Comparison of ENCODE assay signal across 19 cellular contexts in the genomic region with DNA sequence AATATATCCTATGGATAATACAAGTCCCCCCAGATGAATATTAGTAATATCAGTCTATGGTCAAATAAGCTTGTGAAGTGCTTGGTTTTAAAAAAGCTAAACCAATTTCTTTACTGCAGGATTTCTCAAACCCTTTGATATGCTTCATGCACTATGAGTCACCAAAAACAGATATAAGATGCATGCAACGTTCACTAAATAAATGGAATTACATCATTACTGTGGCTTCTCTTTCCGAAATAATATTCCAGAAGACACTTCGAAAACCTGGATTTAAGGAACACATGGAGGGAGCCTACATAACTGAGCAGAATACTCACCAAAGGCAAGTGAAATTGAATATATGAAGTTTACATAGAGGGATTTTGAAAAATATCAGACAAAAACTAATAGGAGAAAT.
DNase-seq lines count a peak whose midpoint lies in the region; ATAC-seq and TF ChIP-seq lines count a peak whose summit lies in the region.
"Had no signal": no experiment of that assay in that cellular context is flagged by ENCODE, and none has a peak within 500 bp of the region (broad histone marks: within the 10 kb centered on the region; RNA-seq: fewer than 3 reads in every experiment).

No MANE protein-coding gene starts in this region.

- H3K9ac ChIP-seq in mesenchymal stem cell (ENCODE audit: low read length), result no peak overlapping the region
- H3K9ac ChIP-seq: parathyroid adenoma had no signal

- no peak overlapping the region for H2AK5ac ChIP-seq in mesenchymal stem cell (ENCODE audit: low read length, severe bottlenecking)

- no peak overlapping the region for H3K4ac ChIP-seq in mesenchymal stem cell (ENCODE audit: low read depth in 1 of 2, low read length in 2 of 2)

- no peak overlapping the region for H4K8ac ChIP-seq in mesenchymal stem cell (ENCODE audit: low read length)

- 60% methylated on average over 3 of the region's 3 CpGs for WGBS in mesenchymal stem cell

- H3K36me3 ChIP-seq in mesenchymal stem cell (ENCODE audit: control insufficient read depth in 1 of 2, insufficient read depth in 2 of 2, low read depth in 1 of 2, low read length in 2 of 2), result no peaks in the 10 kb centered on the region
- H3K36me3 ChIP-seq: esophagus muscularis mucosa, left lung had no signal

- H3K23ac ChIP-seq in mesenchymal stem cell (ENCODE audit: low read length in 2 of 2), result no peak overlapping the region

- H3K9me3 ChIP-seq in mesenchymal stem cell (ENCODE audit: control insufficient read depth, low read length), result no peaks in the 10 kb centered on the region
- H3K9me3 ChIP-seq: esophagus muscularis mucosa, left lung had no signal

- H2BK5ac ChIP-seq in mesenchymal stem cell (ENCODE audit: low read depth, low read length, poor library complexity, severe bottlenecking), result no peak overlapping the region

- H3K4me2 ChIP-seq in mesenchymal stem cell (ENCODE audit: low read length, poor library complexity, severe bottlenecking), result no peak overlapping the region

- H2BK120ac ChIP-seq in mesenchymal stem cell (ENCODE audit: low read depth, low read length), result no peak overlapping the region

- H3K18ac ChIP-seq in mesenchymal stem cell (ENCODE audit: low read depth in 1 of 2, low read length in 2 of 2), result no peak overlapping the region

- no peaks in the 10 kb centered on the region for H3K79me1 ChIP-seq in mesenchymal stem cell (replicated peaks; ENCODE audit: low read length, poor library complexity, severe bottlenecking)

- no peak overlapping the region for H4K91ac ChIP-seq in mesenchymal stem cell (ENCODE audit: low read length)

- H3K4me3 ChIP-seq in epithelial cell of esophagus (ENCODE audit: low read length) (no peak overlapping the region), mesenchymal stem cell (ENCODE audit: insufficient read depth in 1 of 2, low read depth in 1 of 2, low read length in 2 of 2) (no peak overlapping the region)
- H3K4me3 ChIP-seq: esophagus muscularis mucosa, left lung had no signal

- no peak for TF ChIP-seq CTCF in epithelial cell of esophagus (IDR thresholded peaks at IDR 0.05; ENCODE audit: insufficient read depth, low read depth, low read length, missing control alignments)

- H3K27ac ChIP-seq in mesenchymal stem cell (ENCODE audit: low read length, poor library complexity, severe bottlenecking), result no peak overlapping the region
- H3K27ac ChIP-seq: esophagus muscularis mucosa, left lung, parathyroid adenoma had no signal

- no peaks in the 10 kb centered on the region for H3K4me1 ChIP-seq in mesenchymal stem cell (ENCODE audit: control insufficient read depth, insufficient read depth, low read depth, low read length)
- H3K4me1 ChIP-seq: esophagus muscularis mucosa, left lung, parathyroid adenoma had no signal

- no peak overlapping the region for H2AFZ ChIP-seq in mesenchymal stem cell (ENCODE audit: low read depth, low read length)
- H2AFZ ChIP-seq: parathyroid adenoma had no signal

- no peaks in the 10 kb centered on the region for H3K27me3 ChIP-seq in mesenchymal stem cell (ENCODE audit: control insufficient read depth in 1 of 2, insufficient read depth in 1 of 2, low read length in 2 of 2)
- H3K27me3 ChIP-seq: esophagus muscularis mucosa, left lung had no signal

- H2BK12ac ChIP-seq in mesenchymal stem cell (ENCODE audit: low read length in 2 of 2), result no peak overlapping the region

- no peak overlapping the region for H2BK15ac ChIP-seq in mesenchymal stem cell (ENCODE audit: low read depth, poor library complexity, severe bottlenecking)

- no peak for ATAC-seq in HG03469 (IDR thresholded peaks at IDR 0.05; ENCODE audit: unreplicated experiment)
- ATAC-seq: left lung had no signal

- no peak overlapping the region for H3K14ac ChIP-seq in mesenchymal stem cell (ENCODE audit: low read length in 2 of 2)

- peak; percentile 76 for DNase-seq in EH (ENCODE audit: low read depth)
- peak; percentile 31 for DNase-seq in RPMI7951 (ENCODE audit: low read depth)
- DNase-seq in epithelial cell of esophagus (ENCODE audit: low read depth), result peak; percentile 46
- peak; percentile 36 for DNase-seq in mesenchymal stem cell
- no peak for DNase-seq in NCI-H187 (lab: John Stamatoyannopoulos, UW)
- DNase-seq in NCI-H69 (lab: John Stamatoyannopoulos, UW), result no peak
- DNase-seq in NCI-H2171 (lab: John Stamatoyannopoulos, UW), result no peak
- DNase-seq: activated CD4-positive, alpha-beta T cell treated with anti-CD3 and anti-CD28 coated beads for 4 hours; activated naive CD4-positive, alpha-beta T cell treated with anti-CD3 and anti-CD28 coated beads, Interleukin-2, amount 10 ng/mL, durations not matched to agents 7 days and 5 days; GF-D8; KG1; left lung; NCI-H2171 treated with DMSO at 0.1 percent for 48 hours; NCI-H774; stimulated activated CD4-positive, alpha-beta T cell treated with anti-CD3 and anti-CD28 coated beads, Interleukin-4, amount 100 ng/mL, for 4 hours; stimulated activated CD8-positive, alpha-beta memory T cell treated with anti-CD3 and anti-CD28 coated beads, Interleukin-4, amount 100 ng/mL, for 48 hours had no signal

Comparison
In these comparisons a context has a peak if more than half of its experiments do, and no peak if none do; other contexts are left out.
1. DNase-seq: peak in EH (single experiment), RPMI7951 (single experiment), epithelial cell of esophagus (single experiment) and mesenchymal stem cell (single experiment); none in NCI-H187 (0 of 2), NCI-H69 (single experiment) and NCI-H2171 (single experiment).